In genomic region chr17:1018547-1018946, GRCh38 we compare ENCODE assay signal across 21 cellular contexts.
"Had no signal": no experiment of that assay in that cellular context is flagged by ENCODE, and none has a peak within 500 bp of the region (broad histone marks: within the 10 kb centered on the region; RNA-seq: fewer than 3 reads in every experiment).

No MANE protein-coding gene starts in this region.

- DNase-seq: activated CD4-positive, alpha-beta T cell treated with anti-CD3 and anti-CD28 coated beads, Interleukin-2, amount 50 U/mL, for 48 hours; activated CD4-positive, CD25-positive, alpha-beta regulatory T cell treated with anti-CD3 and anti-CD28 coated beads, Interleukin-2, amount 50 U/mL, for 72 hours; activated naive CD4-positive, alpha-beta T cell treated with anti-CD3 and anti-CD28 coated beads, Interleukin-2, amount 10 ng/mL, durations not matched to agents 7 days and 5 days; effector memory CD8-positive, alpha-beta T cell; foreskin melanocyte; head of caudate nucleus; mammary epithelial cell; naive thymus-derived CD8-positive, alpha-beta T cell; retina; SHP77; stimulated activated CD4-positive, alpha-beta T cell treated with anti-CD3 and anti-CD28 coated beads, Interleukin-15, amount 100 ng/mL, for 24 hours; stimulated activated CD4-positive, alpha-beta T cell treated with anti-CD3 and anti-CD28 coated beads, Interleukin-4, amount 100 ng/mL, for 1 hour; stimulated activated naive CD4-positive, alpha-beta T cell treated with Interleukin-2 at 50 U/mL for 16 hours; T-helper 1 cell; T1000 had no signal

- H3K27ac Mint-ChIP-seq: activated naive CD4-positive, alpha-beta T cell treated with anti-CD3 and anti-CD28 coated beads, Interleukin-2, amount 10 ng/mL, durations not matched to agents 7 days and 5 days; activated T-helper 2 cell treated with anti-CD3 and anti-CD28 coated beads, Interferon-gamma antibody, Interleukin-2, Interleukin-4, amounts not matched to agents 10 μg/mL and 5 μg/mL and 100 μg/mL, durations not matched to agents 14 hours and 24 hours and 36 hours; dendritic cell treated with granulocyte-macrophage colony-stimulating factor and Interleukin-4, amounts not matched to agents 40 ng/mL and 50 ng/mL, for 4 days had no signal

- H3K27ac ChIP-seq: suprapubic skin had no signal

- H3K4me1 Mint-ChIP-seq: activated naive CD4-positive, alpha-beta T cell treated with anti-CD3 and anti-CD28 coated beads, Interleukin-2, amount 10 ng/mL, durations not matched to agents 7 days and 5 days had no signal

- ATAC-seq: effector memory CD8-positive, alpha-beta T cell; naive thymus-derived CD8-positive, alpha-beta T cell; SK-N-SH treated with all-trans-retinoic acid at 6 μM for 48 hours had no signal

- H3K9me3 ChIP-seq: suprapubic skin had no signal

- H3K4me3 ChIP-seq: skin epidermis, suprapubic skin had no signal

- H3K4me3 Mint-ChIP-seq: activated naive CD4-positive, alpha-beta T cell treated with anti-CD3 and anti-CD28 coated beads, Interleukin-2, amount 10 ng/mL, durations not matched to agents 7 days and 5 days; central memory CD8-positive, alpha-beta T cell; dendritic cell treated with granulocyte-macrophage colony-stimulating factor and Interleukin-4, amounts not matched to agents 40 ng/mL and 50 ng/mL, for 4 days; effector memory CD8-positive, alpha-beta T cell; naive thymus-derived CD8-positive, alpha-beta T cell had no signal

- H3K9me3 Mint-ChIP-seq: activated naive CD4-positive, alpha-beta T cell treated with anti-CD3 and anti-CD28 coated beads, Interleukin-2, amount 10 ng/mL, durations not matched to agents 7 days and 5 days; activated T-helper 2 cell treated with anti-CD3 and anti-CD28 coated beads, Interferon-gamma antibody, Interleukin-2, Interleukin-4, amounts not matched to agents 10 μg/mL and 5 μg/mL and 100 μg/mL, durations not matched to agents 14 hours and 24 hours and 36 hours; central memory CD8-positive, alpha-beta T cell; dendritic cell treated with granulocyte-macrophage colony-stimulating factor and Interleukin-4, amounts not matched to agents 40 ng/mL and 50 ng/mL, for 4 days; effector memory CD8-positive, alpha-beta T cell; naive thymus-derived CD8-positive, alpha-beta T cell had no signal

- H3K27me3 Mint-ChIP-seq: activated naive CD4-positive, alpha-beta T cell treated with anti-CD3 and anti-CD28 coated beads, Interleukin-2, amount 10 ng/mL, durations not matched to agents 7 days and 5 days; central memory CD8-positive, alpha-beta T cell; dendritic cell treated with granulocyte-macrophage colony-stimulating factor and Interleukin-4, amounts not matched to agents 40 ng/mL and 50 ng/mL, for 4 days; effector memory CD8-positive, alpha-beta T cell; naive thymus-derived CD8-positive, alpha-beta T cell had no signal

- H3K27me3 ChIP-seq: suprapubic skin had no signal
